In genomic region chr11:57336111-57336666, GRCh38 we compare ENCODE assay signal across 8 cellular contexts. TPM values are rescaled to one million over a fixed set of nuclear protein-coding genes. Genes with fewer than 3 reads are reported as not detected.
A peak's percentile ranks its signal among the peaks of the same experiment; 100 is the strongest.
DNase-seq lines count a peak whose midpoint lies in the region; ATAC-seq, FAIRE-seq and TF ChIP-seq lines count a peak whose summit lies in the region.

No MANE protein-coding gene starts in this region.

- no peak overlapping the region for H3K14ac ChIP-seq in H1 (ENCODE audit: insufficient read length)

- no peak overlapping the region for H2BK5ac ChIP-seq in H1 (ENCODE audit: low read depth, low read length)

- H2AFZ ChIP-seq in H1 (ENCODE audit: low read length): peak overlapping the region; percentile 93

- TF ChIP-seq POLR2A in H1 (IDR thresholded peaks at IDR 0.05; ENCODE audit: control extremely low read depth in 1 of 2, low read depth in 2 of 2, low read length in 2 of 2): no peak; a peak in 1 of 3 replicates

- no peak overlapping the region for H4K91ac ChIP-seq in H1 (replicated peaks; ENCODE audit: insufficient read length, low read length)

- H3K9ac ChIP-seq in H1 (replicated peaks in 1 of 4; ENCODE audit: extremely low read depth in 1 of 4, low read depth in 3 of 4, low read length in 3 of 4): peak overlapping the region in 3 of 4 experiments; percentile 32 to 62 (median 34); a peak in 4 of 7 replicates

- H3K27ac Mint-ChIP-seq in osteocyte (ENCODE audit: unreplicated experiment): peak overlapping the region; percentile 99

- peak overlapping the region; percentile 69 to 94 for H3K4me2 ChIP-seq in H1 (ENCODE audit: insufficient read depth in 1 of 2, low read depth in 2 of 2, low read length in 2 of 2)

- ATAC-seq in GM19372 (IDR thresholded peaks at IDR 0.05; ENCODE audit: low read depth, unreplicated experiment) (peak; percentile 1), Panc1 (no peak), HG03135 (IDR thresholded peaks at IDR 0.05; ENCODE audit: unreplicated experiment) (no peak)

- H3K36me3 ChIP-seq in Panc1 (ENCODE audit: control insufficient read depth, insufficient read depth, low read length) (peaks cover 8% of the 10 kb centered on the region; the same call in 1 of the 2 replicates), H1 (ENCODE audit: control insufficient read depth in 2 of 4, insufficient read depth in 4 of 4, low read length in 3 of 4) (peaks cover 23 to 33% (median 28%) of the 10 kb centered on the region in 4 experiments)

- no peak overlapping the region for H3K56ac ChIP-seq in H1 (replicated peaks; ENCODE audit: insufficient read length, low read depth, low read length)

- H2AK5ac ChIP-seq in H1 (ENCODE audit: low read depth, low read length): no peak overlapping the region

- 78% methylated on average over 12 of the region's 12 CpGs; no CpG with 5 or more reads in 1 of the 2 experiments for WGBS in H1 (ENCODE audit: extremely low coverage in 1 of 2, insufficient coverage in 1 of 2, insufficient read length in 1 of 2, insufficient replicate concordance in 2 of 2, low coverage in 1 of 2, low lambda C conversion rate in 2 of 2, missing lambda C conversion rate in 1 of 2), 2 experiments

- peaks cover 24% of the 10 kb centered on the region for H3K4me1 Mint-ChIP-seq in osteocyte (ENCODE audit: unreplicated experiment)

- H3K27me3 Mint-ChIP-seq in osteocyte (ENCODE audit: unreplicated experiment): peaks cover 16% of the 10 kb centered on the region

- no peaks in the 10 kb centered on the region for H3K27me3 ChIP-seq in Panc1 (ENCODE audit: control insufficient read depth, insufficient read depth, low read length)
- H3K27me3 ChIP-seq in H1 (replicated peaks in 1 of 4; ENCODE audit: control insufficient read depth in 3 of 4, extremely low read depth in 1 of 4, insufficient read depth in 3 of 4, low read length in 3 of 4): peaks cover 0 to 5% (median 2%) of the 10 kb centered on the region in 4 experiments; a peak in 2 of 7 replicates

- H3K4me3 ChIP-seq in Panc1 (ENCODE audit: low read depth in 2 of 2, low read length in 2 of 2) (peak overlapping the region; percentile 85 to 87), H1 (ENCODE audit: extremely low read depth in 1 of 4, insufficient read depth in 2 of 4, low read depth in 3 of 4, low read length in 4 of 4) (peak overlapping the region; percentile 71 to 96 (median 81); a peak in 7 of 8 replicates)

- H4K20me1 ChIP-seq in H1 (replicated peaks in 1 of 2; ENCODE audit: control insufficient read depth in 1 of 2, insufficient read depth in 2 of 2, low read length in 2 of 2): peaks cover 2 to 7% of the 10 kb centered on the region in 2 experiments

- TF ChIP-seq CTCF in Panc1 (IDR thresholded peaks at IDR 0.05): no peak
- no peak for TF ChIP-seq CTCF in H1 (IDR thresholded peaks at IDR 0.05; ENCODE audit: control extremely low read depth in 1 of 3, insufficient read depth in 1 of 3, low read depth in 1 of 3, low read length in 3 of 3)
- no peak for TF ChIP-seq CTCF in osteocyte (IDR thresholded peaks at IDR 0.05)
- no peak for TF ChIP-seq CTCF in GM13976 (IDR thresholded peaks at IDR 0.05; ENCODE audit: borderline replicate concordance, control extremely low read depth, extremely low read depth, insufficient read depth, missing control alignments)

- H3K4me3 Mint-ChIP-seq in osteocyte (ENCODE audit: unreplicated experiment): peak overlapping the region; percentile 92

- peaks cover 14% of the 10 kb centered on the region for H3K36me3 Mint-ChIP-seq in osteocyte (ENCODE audit: unreplicated experiment)

- no peak for TF ChIP-seq EP300 in H1 (IDR thresholded peaks at IDR 0.05; ENCODE audit: borderline replicate concordance in 1 of 2, low read depth in 2 of 2, low read length in 2 of 2)

- no peak overlapping the region for H2BK20ac ChIP-seq in H1 (ENCODE audit: low read length)

- 0 out of 2 replicates have a peak overlapping the region, but pooled peaks have one; percentile 43 for H3K18ac ChIP-seq in H1 (ENCODE audit: extremely low read depth, low read length)

- H3K9me3 Mint-ChIP-seq in osteocyte (ENCODE audit: unreplicated experiment): no peaks in the 10 kb centered on the region

- H3K27ac ChIP-seq in Panc1 (ENCODE audit: low read length): peak overlapping the region; percentile 91
- H3K27ac ChIP-seq in H1 (ENCODE audit: low read depth, low read length): no peak overlapping the region; the same call in 1 of the 2 replicates

- no peaks in the 10 kb centered on the region for H3K9me3 ChIP-seq in Panc1 (ENCODE audit: control insufficient read depth, insufficient read depth, low read depth, low read length)
- H3K9me3 ChIP-seq in H1 (ENCODE audit: insufficient read depth in 2 of 2, low read depth in 1 of 2, low read length in 1 of 2): no peaks in the 10 kb centered on the region

- no peak overlapping the region for H2BK120ac ChIP-seq in H1 (replicated peaks; ENCODE audit: low read depth, low read length)

- POLR2A ChIA-PET in Panc1 (lab: Charles Lee) (interaction anchor here (0.5 to 0.7 kb wide), 3 partner anchors 14 to 393 kb away, joined by 3 to 4 read pairs (median 3); no protein-coding TSS in a partner anchor), H1 (lab: Charles Lee; ENCODE audit: partially characterized antibody) (interaction anchor here (1.0 to 45.7 kb wide), 10 partner anchors 8 to 310 kb away, joined by 3 to 1279 read pairs (median 4); partner anchors contain the start of gene TNKS1BP1)

- H4K8ac ChIP-seq in H1 (ENCODE audit: extremely low read depth, insufficient read depth, low read length): no peak overlapping the region

- peaks cover 22% of the 10 kb centered on the region for H3K4me1 ChIP-seq in Panc1 (ENCODE audit: control insufficient read depth, insufficient read depth, low read length)
- peaks cover 5 to 8% (median 6%) of the 10 kb centered on the region in 4 experiments; a peak in 6 of 7 replicates for H3K4me1 ChIP-seq in H1 (replicated peaks in 1 of 4; ENCODE audit: control insufficient read depth in 3 of 4, insufficient read depth in 4 of 4, low read length in 3 of 4)

- CTCF ChIA-PET in Panc1 (lab: Charles Lee): interaction anchor here (0.5 kb wide), 1 partner anchor 361 kb away, joined by 5 read pairs; no protein-coding TSS in a partner anchor
- CTCF ChIA-PET in H1 (lab: Charles Lee; ENCODE audit: partially characterized antibody): interaction anchor here (1.0 to 1.4 kb wide), 3 partner anchors 121 to 378 kb away, joined by 3 to 4 read pairs (median 4); no protein-coding TSS in a partner anchor

- no TSS peak for BruUV-seq in Panc1 (replicated peaks; lab: Mats Ljungman, UMichigan)

- peaks cover 12 to 29% of the 10 kb centered on the region in 2 experiments for H3K79me2 ChIP-seq in H1 (ENCODE audit: control insufficient read depth in 1 of 2, insufficient read depth in 2 of 2, low read length in 2 of 2)

- H4K5ac ChIP-seq in H1 (ENCODE audit: insufficient read length, low read depth, low read length): no peak overlapping the region

- DNase-seq in Panc1 (ENCODE audit: low read depth, low spot score) (no peak), H1 (ENCODE audit: low read depth in 1 of 2, low spot score in 2 of 2) (no peak), osteocyte (ENCODE audit: extremely low spot score, unreplicated experiment) (no peak), GM13976 (ENCODE audit: low spot score) (no peak), hepatic stellate cell (ENCODE audit: low spot score) (no peak)
- no peak for DNase-seq in NK-92 treated with Interleukin-12 subunit alpha and Interleukin-12 subunit beta, amount 100 ng/mL, for 24 hours (lab: John Stamatoyannopoulos, UW)

- no peak for TF ChIP-seq RAD21 in H1 (IDR thresholded peaks at IDR 0.05 in 1 of 2, conservative IDR thresholded peaks at IDR 0.05 in 1 of 2; ENCODE audit: low read depth in 2 of 2, low read length in 2 of 2)

- in situ Hi-C loops in Panc1 (cut with HindIII; ENCODE audit: low pct_unique_long_range_greater_than_20kb, low sequenced_read_pairs): no loop called here
- in situ Hi-C loops in GM13976 (cut with MboI; ENCODE audit: low sequenced_read_pairs, unreplicated experiment): no loop called here

- H2BK12ac ChIP-seq in H1 (ENCODE audit: low read depth, low read length): no peak overlapping the region

- H3K23me2 ChIP-seq in H1 (ENCODE audit: low read depth, low read length): peaks cover 4% of the 10 kb centered on the region

- 0 out of 2 replicates have a peak overlapping the region, but pooled peaks have one; percentile 5 for H2BK15ac ChIP-seq in H1 (ENCODE audit: low read length)

- H3K79me1 ChIP-seq in H1 (ENCODE audit: low read depth, low read length): peaks cover 6% of the 10 kb centered on the region

- no peak overlapping the region for H3K4ac ChIP-seq in H1 (replicated peaks; ENCODE audit: insufficient read length, low read depth, low read length)

- intact Hi-C loops in Panc1 (cut with micrococcal nuclease; ENCODE audit: unreplicated experiment): no loop called here

- no peak overlapping the region for H3K23ac ChIP-seq in H1 (ENCODE audit: insufficient read length)

- no peak for FAIRE-seq in H1 (lab: Jason Lieb, UNC)

RNA-seq across cellular contexts. Expression of gene SSRP1, which starts 0.5 kb away (rescaled TPM):
- total RNA-seq in Panc1 (2021; ENCODE audit: unreplicated experiment) (173 TPM), osteocyte (97.4 and 99.4 TPM in 2 replicates)
- polyA plus RNA-seq in Panc1 (2012; ENCODE audit: insufficient read length): 153 TPM
- total RNA-seq in H1 (2021; fragmentation: NEBNext Ultra II Directional; extraction: Animal tissue kit (Norgen Biotek cat#: 25700)): 259 and 261 TPM in 2 replicates
- 281 and 364 TPM in 2 replicates for polyA plus RNA-seq in H1 (2011; rRNA removed)
- polyA plus RNA-seq in H1 (2011; cell fraction: cytosol; rRNA removed): 259 TPM
- polyA plus RNA-seq in H1 (2011; cell fraction: nucleus; rRNA removed): 297 TPM
- 235 to 263 TPM (median 247 TPM) in 4 replicates for polyA plus RNA-seq in H1 (2012, experiment 1 of 2)
- polyA plus RNA-seq in H1 (2012, experiment 2 of 2): 71.5 TPM
- 195 TPM for polyA plus RNA-seq in H1 (2013, experiment 1 of 2)
- 189 TPM for polyA plus RNA-seq in H1 (2013, experiment 2 of 2)
- polyA minus RNA-seq in H1 (2011; rRNA and poly(A)+ RNA removed): 260 and 261 TPM in 2 replicates
- 101 TPM for polyA minus RNA-seq in H1 (2011; cell fraction: cytosol; rRNA and poly(A)+ RNA removed)
- polyA minus RNA-seq in H1 (2011; cell fraction: nucleus; rRNA and poly(A)+ RNA removed): 72.8 TPM

RNA-seq across cellular contexts. Expression of gene P2RX3, which starts 2.0 kb away (rescaled TPM):
- total RNA-seq in Panc1 (2021; ENCODE audit: unreplicated experiment) (not detected), osteocyte (not detected in 2 replicates)
- not detected for polyA plus RNA-seq in Panc1 (2012; ENCODE audit: insufficient read length)
- total RNA-seq in H1 (2021; fragmentation: NEBNext Ultra II Directional; extraction: Animal tissue kit (Norgen Biotek cat#: 25700)): 0.29 and 0.47 TPM in 2 replicates
- polyA plus RNA-seq in H1 (2011; rRNA removed): 0.45 and 1.1 TPM in 2 replicates
- polyA plus RNA-seq in H1 (2011; cell fraction: cytosol; rRNA removed): 0.83 TPM
- 1.2 TPM for polyA plus RNA-seq in H1 (2011; cell fraction: nucleus; rRNA removed)
- polyA plus RNA-seq in H1 (2012, experiment 1 of 2): 0.21 to 0.52 TPM (median 0.31 TPM) in 4 replicates
- polyA plus RNA-seq in H1 (2012, experiment 2 of 2): 0.76 TPM
- 0.16 TPM for polyA plus RNA-seq in H1 (2013, experiment 1 of 2)
- 0.15 TPM for polyA plus RNA-seq in H1 (2013, experiment 2 of 2)
- polyA minus RNA-seq in H1 (2011; rRNA and poly(A)+ RNA removed): 0.49 and 0.54 TPM in 2 replicates
- 1.4 TPM for polyA minus RNA-seq in H1 (2011; cell fraction: cytosol; rRNA and poly(A)+ RNA removed)
- polyA minus RNA-seq in H1 (2011; cell fraction: nucleus; rRNA and poly(A)+ RNA removed): 1.5 TPM

RNA-seq across cellular contexts. Expression of gene TNKS1BP1, which starts 11.4 kb away (rescaled TPM):
- total RNA-seq in Panc1 (2021; ENCODE audit: unreplicated experiment) (94.6 TPM), osteocyte (152 and 169 TPM in 2 replicates)
- 78.0 TPM for polyA plus RNA-seq in Panc1 (2012; ENCODE audit: insufficient read length)
- total RNA-seq in H1 (2021; fragmentation: NEBNext Ultra II Directional; extraction: Animal tissue kit (Norgen Biotek cat#: 25700)): 122 TPM in 2 replicates
- 50.0 and 72.3 TPM in 2 replicates for polyA plus RNA-seq in H1 (2011; rRNA removed)
- polyA plus RNA-seq in H1 (2011; cell fraction: cytosol; rRNA removed): 35.2 TPM
- 113 TPM for polyA plus RNA-seq in H1 (2011; cell fraction: nucleus; rRNA removed)
- 95.5 to 126 TPM (median 111 TPM) in 4 replicates for polyA plus RNA-seq in H1 (2012, experiment 1 of 2)
- polyA plus RNA-seq in H1 (2012, experiment 2 of 2): 120 TPM
- 157 TPM for polyA plus RNA-seq in H1 (2013, experiment 1 of 2)
- 155 TPM for polyA plus RNA-seq in H1 (2013, experiment 2 of 2)
- 48.2 and 84.0 TPM in 2 replicates for polyA minus RNA-seq in H1 (2011; rRNA and poly(A)+ RNA removed)
- polyA minus RNA-seq in H1 (2011; cell fraction: cytosol; rRNA and poly(A)+ RNA removed): 38.4 TPM
- polyA minus RNA-seq in H1 (2011; cell fraction: nucleus; rRNA and poly(A)+ RNA removed): 45.4 TPM

RNA-seq across cellular contexts. Expression of gene PRG3, which starts 44.8 kb away (rescaled TPM):
- total RNA-seq in Panc1 (2021; ENCODE audit: unreplicated experiment) (not detected), osteocyte (not detected in 2 replicates)
- polyA plus RNA-seq in Panc1 (2012; ENCODE audit: insufficient read length): not detected
- total RNA-seq in H1 (2021; fragmentation: NEBNext Ultra II Directional; extraction: Animal tissue kit (Norgen Biotek cat#: 25700)): not detected in 2 replicates
- not detected in 2 replicates for polyA plus RNA-seq in H1 (2011; rRNA removed)
- not detected for polyA plus RNA-seq in H1 (2011; cell fraction: cytosol; rRNA removed)
- polyA plus RNA-seq in H1 (2011; cell fraction: nucleus; rRNA removed): not detected
- polyA plus RNA-seq in H1 (2012, experiment 1 of 2): not detected in 4 replicates
- polyA plus RNA-seq in H1 (2012, experiment 2 of 2): not detected
- polyA plus RNA-seq in H1 (2013, experiment 1 of 2): not detected
- not detected for polyA plus RNA-seq in H1 (2013, experiment 2 of 2)
- not detected in 2 replicates for polyA minus RNA-seq in H1 (2011; rRNA and poly(A)+ RNA removed)
- polyA minus RNA-seq in H1 (2011; cell fraction: cytosol; rRNA and poly(A)+ RNA removed): not detected
- not detected for polyA minus RNA-seq in H1 (2011; cell fraction: nucleus; rRNA and poly(A)+ RNA removed)

RNA-seq across cellular contexts. Expression of gene PRG2, which starts 54.3 kb away (rescaled TPM):
- total RNA-seq in Panc1 (2021; ENCODE audit: unreplicated experiment) (not detected), osteocyte (not detected in 2 replicates)
- not detected for polyA plus RNA-seq in Panc1 (2012; ENCODE audit: insufficient read length)
- not detected in 2 replicates for total RNA-seq in H1 (2021; fragmentation: NEBNext Ultra II Directional; extraction: Animal tissue kit (Norgen Biotek cat#: 25700))
- polyA plus RNA-seq in H1 (2011; rRNA removed): 0.32 and 0.61 TPM in 2 replicates
- polyA plus RNA-seq in H1 (2011; cell fraction: cytosol; rRNA removed): 0.21 TPM
- polyA plus RNA-seq in H1 (2011; cell fraction: nucleus; rRNA removed): 0.37 TPM
- not detected in 4 replicates for polyA plus RNA-seq in H1 (2012, experiment 1 of 2)
- polyA plus RNA-seq in H1 (2012, experiment 2 of 2): not detected
- polyA plus RNA-seq in H1 (2013, experiment 1 of 2): 0.22 TPM
- polyA plus RNA-seq in H1 (2013, experiment 2 of 2): 0.29 TPM
- polyA minus RNA-seq in H1 (2011; rRNA and poly(A)+ RNA removed): not detected in 2 replicates
- not detected for polyA minus RNA-seq in H1 (2011; cell fraction: cytosol; rRNA and poly(A)+ RNA removed)
- not detected for polyA minus RNA-seq in H1 (2011; cell fraction: nucleus; rRNA and poly(A)+ RNA removed)
